Comparison of ENCODE assay signal across 8 cellular contexts in genomic region chr1:111203681-111204210, GRCh38. TPM values are rescaled to one million over a fixed set of nuclear protein-coding genes. Genes with fewer than 3 reads are reported as not detected.
DNase-seq lines count a peak whose midpoint lies in the region; ATAC-seq and TF ChIP-seq lines count a peak whose summit lies in the region.

No MANE protein-coding gene starts in this region.

- POLR2A ChIA-PET in HCT116 (lab: Charles Lee): no interaction called here
- POLR2A ChIA-PET in activated CD4-positive, alpha-beta T cell treated with anti-CD3 and anti-CD28 coated beads, Interleukin-2, amount 10 ng/mL, durations not matched to agents 7 days and 5 days (lab: Charles Lee): interaction anchor here (0.9 to 1.0 kb wide), 2 partner anchors 11 to 12 kb away, joined by 4 to 5 read pairs; no protein-coding TSS in a partner anchor

- H3K4me3 ChIP-seq in GM12875 (ENCODE audit: low read depth, low read length) (peak overlapping the region; percentile 70), HCT116 (replicated peaks in 1 of 2; ENCODE audit: low read depth in 1 of 2, low read length in 2 of 2) (peak overlapping the region; percentile 56 to 66), muscle layer of colon (ENCODE audit: low read depth in 1 of 2, low read length in 2 of 2) (peak overlapping the region; percentile 45 to 57)
- peak overlapping the region; percentile 65 for H3K4me3 ChIP-seq in effector memory CD4-positive, alpha-beta T cell (ENCODE audit: insufficient read depth, low read depth, low read length, poor library complexity, severe bottlenecking)

- H3K79me2 ChIP-seq in HCT116 (ENCODE audit: insufficient read depth, low read length): peaks cover 36% of the 10 kb centered on the region

- no peaks in the 10 kb centered on the region for H3K27me3 Mint-ChIP-seq in activated CD4-positive, alpha-beta T cell treated with anti-CD3 and anti-CD28 coated beads, Interleukin-2, amount 10 ng/mL, durations not matched to agents 7 days and 5 days
- H3K27me3 Mint-ChIP-seq in stimulated activated memory B cell treated with anti-CD40 and anti-IgM and Interleukin-4, amounts not matched to agents 10 μg/mL and 1 μg/mL and 100 μg/mL, for 72 hours: no peaks in the 10 kb centered on the region

- peaks cover 3% of the 10 kb centered on the region for H3K9me3 Mint-ChIP-seq in activated CD4-positive, alpha-beta T cell treated with anti-CD3 and anti-CD28 coated beads, Interleukin-2, amount 10 ng/mL, durations not matched to agents 7 days and 5 days
- no peaks in the 10 kb centered on the region for H3K9me3 Mint-ChIP-seq in stimulated activated memory B cell treated with anti-CD40 and anti-IgM and Interleukin-4, amounts not matched to agents 10 μg/mL and 1 μg/mL and 100 μg/mL, for 72 hours

- H4K20me1 ChIP-seq in HCT116 (ENCODE audit: insufficient read depth): no peaks in the 10 kb centered on the region

- TF ChIP-seq RAD21 in HCT116 (IDR thresholded peaks at IDR 0.05; ENCODE audit: low read depth): no peak

- H3K4me1 ChIP-seq in HCT116 (ENCODE audit: control insufficient read depth in 1 of 2, insufficient read depth in 2 of 2, low read length in 2 of 2) (peaks cover 39 to 55% of the 10 kb centered on the region in 2 experiments), muscle layer of colon (ENCODE audit: insufficient read depth, low read length) (peaks cover 5% of the 10 kb centered on the region)
- H3K4me1 ChIP-seq in effector memory CD4-positive, alpha-beta T cell (ENCODE audit: control insufficient read depth, insufficient read depth, low read length, poor library complexity, severe bottlenecking): peaks cover 41% of the 10 kb centered on the region

- peak overlapping the region; percentile 98 for H3K27ac Mint-ChIP-seq in activated CD4-positive, alpha-beta T cell treated with anti-CD3 and anti-CD28 coated beads, Interleukin-2, amount 10 ng/mL, durations not matched to agents 7 days and 5 days
- H3K27ac Mint-ChIP-seq in stimulated activated memory B cell treated with anti-CD40 and anti-IgM and Interleukin-4, amounts not matched to agents 10 μg/mL and 1 μg/mL and 100 μg/mL, for 72 hours: peak overlapping the region; percentile 88

- H3K27me3 ChIP-seq in HCT116 (ENCODE audit: insufficient read depth, low read length): no peaks in the 10 kb centered on the region
- no peaks in the 10 kb centered on the region for H3K27me3 ChIP-seq in effector memory CD4-positive, alpha-beta T cell (replicated peaks; ENCODE audit: control insufficient read depth, insufficient read depth, low read length, poor library complexity, severe bottlenecking)
- peaks cover 9 to 17% of the 10 kb centered on the region in 2 donors for H3K27me3 ChIP-seq in muscle layer of colon (ENCODE audit: control insufficient read depth in 1 of 2, insufficient read depth in 2 of 2, low read length in 2 of 2)

- H3K36me3 ChIP-seq in HCT116 (ENCODE audit: control insufficient read depth in 1 of 2, insufficient read depth in 2 of 2, low read length in 2 of 2) (no peaks in the 10 kb centered on the region; a peak in 1 of 4 replicates), muscle layer of colon (ENCODE audit: insufficient read depth, low read length) (no peaks in the 10 kb centered on the region)
- no peaks in the 10 kb centered on the region for H3K36me3 ChIP-seq in effector memory CD4-positive, alpha-beta T cell (ENCODE audit: control insufficient read depth, insufficient read depth, low read length)

- BruUV-seq in HCT116 (replicated peaks; lab: Mats Ljungman, UMichigan): no TSS peak

- H3K27ac ChIP-seq in HCT116 (ENCODE audit: low read depth, low read length) (peak overlapping the region; percentile 89), muscle layer of colon (ENCODE audit: low read depth, low read length) (no peak overlapping the region)
- H3K27ac ChIP-seq in effector memory CD4-positive, alpha-beta T cell (ENCODE audit: insufficient read depth, low read length, poor library complexity, severe bottlenecking): peak overlapping the region; percentile 92

- H3K4me1 Mint-ChIP-seq in activated CD4-positive, alpha-beta T cell treated with anti-CD3 and anti-CD28 coated beads, Interleukin-2, amount 10 ng/mL, durations not matched to agents 7 days and 5 days: peaks cover 71% of the 10 kb centered on the region
- H3K4me1 Mint-ChIP-seq in stimulated activated memory B cell treated with anti-CD40 and anti-IgM and Interleukin-4, amounts not matched to agents 10 μg/mL and 1 μg/mL and 100 μg/mL, for 72 hours: peaks cover 76% of the 10 kb centered on the region

- H3K36me3 Mint-ChIP-seq in activated CD4-positive, alpha-beta T cell treated with anti-CD3 and anti-CD28 coated beads, Interleukin-2, amount 10 ng/mL, durations not matched to agents 7 days and 5 days (ENCODE audit: low read depth): peaks cover 30% of the 10 kb centered on the region
- peaks cover 9% of the 10 kb centered on the region for H3K36me3 Mint-ChIP-seq in stimulated activated memory B cell treated with anti-CD40 and anti-IgM and Interleukin-4, amounts not matched to agents 10 μg/mL and 1 μg/mL and 100 μg/mL, for 72 hours

- CTCF ChIA-PET in HCT116 (lab: Charles Lee): no interaction called here
- CTCF ChIA-PET in activated CD4-positive, alpha-beta T cell treated with anti-CD3 and anti-CD28 coated beads, Interleukin-2, amount 10 ng/mL, durations not matched to agents 7 days and 5 days (lab: Charles Lee): interaction anchor here (0.9 to 1.5 kb wide), 4 partner anchors 12 to 24 kb away, joined by 3 to 5 read pairs (median 3); partner anchors contain the start of gene CHI3L2

- DNase-seq in HCT116 (ENCODE audit: low read depth, low spot score): peak; percentile 51
- peak; percentile 45 for DNase-seq in NCI-H1105 treated with DMSO at 0.1 percent for 48 hours (lab: John Stamatoyannopoulos, UW)
- DNase-seq in activated CD4-positive, alpha-beta T cell treated with anti-CD3 and anti-CD28 coated beads, Interleukin-2, amount 10 ng/mL, durations not matched to agents 7 days and 5 days: peak; percentile 92
- peak; percentile 77 to 88 (median 85) for DNase-seq in effector memory CD4-positive, alpha-beta T cell
- DNase-seq in NCI-H524 (lab: John Stamatoyannopoulos, UW): no peak

- peak overlapping the region; percentile 100 for H3K4me3 Mint-ChIP-seq in activated CD4-positive, alpha-beta T cell treated with anti-CD3 and anti-CD28 coated beads, Interleukin-2, amount 10 ng/mL, durations not matched to agents 7 days and 5 days
- peak overlapping the region; percentile 90 for H3K4me3 Mint-ChIP-seq in stimulated activated memory B cell treated with anti-CD40 and anti-IgM and Interleukin-4, amounts not matched to agents 10 μg/mL and 1 μg/mL and 100 μg/mL, for 72 hours

- intact Hi-C loops in HCT116 (cut with micrococcal nuclease): no loop called here

- H3K9me3 ChIP-seq in HCT116 (ENCODE audit: control insufficient read depth in 1 of 2, insufficient read depth in 1 of 2, low read depth in 1 of 2, low read length in 2 of 2): no peaks in the 10 kb centered on the region
- H3K9me3 ChIP-seq in effector memory CD4-positive, alpha-beta T cell (ENCODE audit: control insufficient read depth, low read length): no peaks in the 10 kb centered on the region
- H3K9me3 ChIP-seq in muscle layer of colon (ENCODE audit: low read length): no peaks in the 10 kb centered on the region

- RAD21 ChIA-PET in HCT116 (lab: Charles Lee; ENCODE audit: low non-redundant PET in 1 of 2, low total read pairs in 2 of 2, uncharacterized antibody in 2 of 2, unreplicated experiment in 2 of 2): interaction anchor here in 1 of 2 experiments (0.9 kb wide), 1 partner anchor 19 kb away, joined by 3 read pairs; no protein-coding TSS in a partner anchor

- H3K9ac ChIP-seq in HCT116 (ENCODE audit: low read length): peak overlapping the region; percentile 77
- H3K9ac ChIP-seq in muscle layer of colon (ENCODE audit: low read length): no peak overlapping the region

- peak; percentile 70 for ATAC-seq in HCT116
- ATAC-seq in stimulated activated memory B cell treated with anti-CD40 and anti-IgM and Interleukin-4, amounts not matched to agents 10 μg/mL and 1 μg/mL and 100 μg/mL, for 72 hours: peak; percentile 77

- H3K9me2 ChIP-seq in HCT116 (ENCODE audit: insufficient read depth): no peaks in the 10 kb centered on the region

- no peak for TF ChIP-seq POLR2A in HCT116 (IDR thresholded peaks at IDR 0.05; ENCODE audit: borderline replicate concordance, extremely low read depth, insufficient read depth, insufficient read length)

- no peak overlapping the region for H2AFZ ChIP-seq in HCT116 (ENCODE audit: low read depth, low read length, poor library complexity, severe bottlenecking)

- H3K4me2 ChIP-seq in HCT116 (ENCODE audit: low read length): peak overlapping the region; percentile 97

- TF ChIP-seq CTCF in GM12875 (IDR thresholded peaks at IDR 0.05; ENCODE audit: borderline replicate concordance, insufficient read depth, low read depth, low read length): no peak
- TF ChIP-seq CTCF in HCT116 (IDR thresholded peaks at IDR 0.05 in 2 of 3, conservative IDR thresholded peaks at IDR 0.05 in 1 of 3; ENCODE audit: borderline replicate concordance in 1 of 3, insufficient read depth in 1 of 3, low read depth in 2 of 3, low read length in 2 of 3): no peak

TF ChIP-seq in HCT116, 20 proteins besides CTCF, POLR2A, EP300 and RAD21:
- TF ChIP-seq ZBTB33 (IDR thresholded peaks at IDR 0.05; ENCODE audit: extremely low read depth, insufficient replicate concordance, low read length) (no peak), EGR1 (IDR thresholded peaks at IDR 0.05; ENCODE audit: low read depth) (peak; percentile 65), POLR2AphosphoS5 (IDR thresholded peaks at IDR 0.05; ENCODE audit: low read depth, low read length) (peak; percentile 81)
TF ChIP-seq in HCT116: peak in this region for 2.

RNA-seq across cellular contexts. Expression of gene DENND2D, which starts 3.3 kb away (rescaled TPM):
- 31.9 TPM for total RNA-seq in HCT116 (2021; ENCODE audit: unreplicated experiment)
- 18.2 and 21.8 TPM in 2 replicates for polyA plus RNA-seq in HCT116 (2012)
- 100 to 1,000 TPM; 329 to 349 TPM for total RNA-seq in activated CD4-positive, alpha-beta T cell treated with anti-CD3 and anti-CD28 coated beads, Interleukin-2, amount 10 ng/mL, durations not matched to agents 7 days and 5 days

RNA-seq across cellular contexts. Expression of gene CHI3L2, which starts 23.8 kb away (rescaled TPM):
- not detected for total RNA-seq in HCT116 (2021; ENCODE audit: unreplicated experiment)
- 0.08 and 0.15 TPM in 2 replicates for polyA plus RNA-seq in HCT116 (2012)
- 10 to 100 TPM; 48.2 to 56.0 TPM for total RNA-seq in activated CD4-positive, alpha-beta T cell treated with anti-CD3 and anti-CD28 coated beads, Interleukin-2, amount 10 ng/mL, durations not matched to agents 7 days and 5 days

Comparison
In these comparisons a context has a peak if more than half of its experiments do, and no peak if none do; other contexts are left out.
1. DNase-seq: peak in HCT116 (single experiment), NCI-H1105 treated with DMSO at 0.1 percent for 48 hours (single experiment), activated CD4-positive, alpha-beta T cell treated with anti-CD3 and anti-CD28 coated beads, Interleukin-2, amount 10 ng/mL, durations not matched to agents 7 days and 5 days (single experiment) and effector memory CD4-positive, alpha-beta T cell (3 of 3); none in NCI-H524 (0 of 2).
2. RNA of gene DENND2D, which starts 3.3 kb away (total RNA-seq): 329 to 349 TPM in activated CD4-positive, alpha-beta T cell treated with anti-CD3 and anti-CD28 coated beads, Interleukin-2, amount 10 ng/mL, durations not matched to agents 7 days and 5 days; 31.9 TPM in HCT116 (single experiment); every median in the first group is over 10 times any median in the second.
3. RNA of gene CHI3L2, which starts 23.8 kb away (total RNA-seq): 48.2 to 56.0 TPM in activated CD4-positive, alpha-beta T cell treated with anti-CD3 and anti-CD28 coated beads, Interleukin-2, amount 10 ng/mL, durations not matched to agents 7 days and 5 days; not detected in HCT116 (single experiment); every median in the first group is over 10 times any median in the second.
4. Peak in every context shown above with its lines, with median percentiles within 50 percentile points of each other: H3K4me3 ChIP-seq.